ENCODE assay signal across 7 cellular contexts in genomic region chr1:147210987-147211386, GRCh38.
"Had no signal": no experiment of that assay in that cellular context is flagged by ENCODE, and none has a peak within 500 bp of the region (broad histone marks: within the 10 kb centered on the region; RNA-seq: fewer than 3 reads in every experiment).

No MANE protein-coding gene starts in this region.

- ATAC-seq: K562 had no signal

- H3K27ac ChIP-seq: GM23248 had no signal

- H3K4me3 ChIP-seq: GM23248, K562 had no signal

- DNase-seq: GM23248, GOT3, H7, HCEC 1CT, IMR-90, KG1 had no signal
